ENCODE assay signal across 12 cellular contexts in genomic region chr2:101501443-101501842, GRCh38. TPM values are rescaled to one million over a fixed set of nuclear protein-coding genes. Genes with fewer than 3 reads are reported as not detected.
A peak's percentile ranks its signal among the peaks of the same experiment; 100 is the strongest.
DNase-seq lines count a peak whose midpoint lies in the region; ATAC-seq and TF ChIP-seq lines count a peak whose summit lies in the region.
"Had no signal": no experiment of that assay in that cellular context is flagged by ENCODE, and none has a peak within 500 bp of the region (broad histone marks: within the 10 kb centered on the region; RNA-seq: fewer than 3 reads in every experiment).

No MANE protein-coding gene starts in this region.

- no peak overlapping the region for H3K4me3 ChIP-seq in BLaER1 treated with 17β-estradiol and CSF1 and Interleukin-3, amounts not matched to agents 10 nM and 100 nM
- H3K4me3 ChIP-seq in effector memory CD4-positive, alpha-beta T cell (ENCODE audit: insufficient read depth, low read depth, low read length, poor library complexity, severe bottlenecking): no peak overlapping the region
- no peak overlapping the region for H3K4me3 ChIP-seq in OCI-LY7 (ENCODE audit: low read depth, low read length, poor library complexity, severe bottlenecking)

- peak overlapping the region in 9 of 11 experiments; percentile 24 to 51 (median 46); a peak in 15 of 22 replicates for H3K4me2 ChIP-seq in BLaER1 treated with 17β-estradiol and CSF1 and Interleukin-3, amounts not matched to agents 10 nM and 100 nM
- no peak overlapping the region for H3K4me2 ChIP-seq in OCI-LY7 (ENCODE audit: low read length)

- no peak overlapping the region; a peak in 1 of 22 replicates for H3K9ac ChIP-seq in BLaER1 treated with 17β-estradiol and CSF1 and Interleukin-3, amounts not matched to agents 10 nM and 100 nM

- TF ChIP-seq CTCF in OCI-LY7 (conservative IDR thresholded peaks at IDR 0.05; ENCODE audit: low read length): no peak

- no peaks in the 10 kb centered on the region for H3K36me3 ChIP-seq in BLaER1 treated with 17β-estradiol and CSF1 and Interleukin-3, amounts not matched to agents 10 nM and 100 nM
- no peaks in the 10 kb centered on the region for H3K36me3 ChIP-seq in effector memory CD4-positive, alpha-beta T cell (ENCODE audit: control insufficient read depth, insufficient read depth, low read length)
- H3K36me3 ChIP-seq in OCI-LY7 (ENCODE audit: insufficient read depth, low read length): no peaks in the 10 kb centered on the region

- H3K27me3 ChIP-seq in BLaER1 treated with 17β-estradiol and CSF1 and Interleukin-3, amounts not matched to agents 10 nM and 100 nM: no peaks in the 10 kb centered on the region
- no peaks in the 10 kb centered on the region for H3K27me3 ChIP-seq in effector memory CD4-positive, alpha-beta T cell (replicated peaks; ENCODE audit: control insufficient read depth, insufficient read depth, low read length, poor library complexity, severe bottlenecking)

- no peaks in the 10 kb centered on the region for H3K9me2 ChIP-seq in OCI-LY7 (ENCODE audit: insufficient read depth, low read length)

- no TSS peak for BruUV-seq in OCI-LY7 (replicated peaks; lab: Mats Ljungman, UMichigan)

- peak; percentile 30 for DNase-seq in H4 (ENCODE audit: low spot score)
- DNase-seq in left ventricle myocardium superior: no peak
- DNase-seq in effector memory CD4-positive, alpha-beta T cell: no peak
- no peak for DNase-seq in OCI-LY7 (ENCODE audit: low spot score)
- DNase-seq in SIG-M5 (lab: John Stamatoyannopoulos, UW): no peak
- DNase-seq: activated CD4-positive, CD25-positive, alpha-beta regulatory T cell; Caco-2; natural killer cell; NCI-H187 had no signal

- intact Hi-C loops in left ventricle myocardium superior (cut with micrococcal nuclease) (no loop called here), OCI-LY7 (cut with micrococcal nuclease; ENCODE audit: unreplicated experiment) (no loop called here)

- H2AFZ ChIP-seq in OCI-LY7 (ENCODE audit: low read length): no peak overlapping the region

- ATAC-seq in SK-N-SH treated with all-trans-retinoic acid at 6 μM for 48 hours: peak; percentile 50
- ATAC-seq in left ventricle myocardium superior: peak; percentile 70
- ATAC-seq: natural killer cell had no signal

- no peaks in the 10 kb centered on the region for H3K79me2 ChIP-seq in OCI-LY7 (ENCODE audit: insufficient read depth, low read depth, low read length)

- 0 out of 22 replicates have a peak overlapping the region, but pooled peaks of 1 of the 11 experiments have one; percentile 1 for H3K27ac ChIP-seq in BLaER1 treated with 17β-estradiol and CSF1 and Interleukin-3, amounts not matched to agents 10 nM and 100 nM
- no peak overlapping the region for H3K27ac ChIP-seq in effector memory CD4-positive, alpha-beta T cell (ENCODE audit: insufficient read depth, low read length, poor library complexity, severe bottlenecking)
- H3K27ac ChIP-seq in OCI-LY7 (ENCODE audit: low read depth, low read length, poor library complexity, severe bottlenecking): no peak overlapping the region
- H3K27ac ChIP-seq: RWPE1 had no signal

- CTCF ChIA-PET in OCI-LY7 (lab: Charles Lee; ENCODE audit: unreplicated experiment): no interaction called here

- POLR2A ChIA-PET in OCI-LY7 (lab: Charles Lee): no interaction called here

- no peaks in the 10 kb centered on the region for H4K20me1 ChIP-seq in BLaER1 treated with 17β-estradiol and CSF1 and Interleukin-3, amounts not matched to agents 10 nM and 100 nM
- H4K20me1 ChIP-seq in OCI-LY7 (ENCODE audit: insufficient read depth, low read length): no peaks in the 10 kb centered on the region

- no peaks in the 10 kb centered on the region for H3K9me3 ChIP-seq in BLaER1 treated with 17β-estradiol and CSF1 and Interleukin-3, amounts not matched to agents 10 nM and 100 nM (replicated peaks in 1 of 11)
- no peaks in the 10 kb centered on the region for H3K9me3 ChIP-seq in effector memory CD4-positive, alpha-beta T cell (ENCODE audit: control insufficient read depth, low read length)
- no peaks in the 10 kb centered on the region for H3K9me3 ChIP-seq in OCI-LY7 (ENCODE audit: low read length)
- H3K9me3 ChIP-seq: Caco-2 had no signal

- H3K4me1 ChIP-seq in BLaER1 treated with 17β-estradiol and CSF1 and Interleukin-3, amounts not matched to agents 10 nM and 100 nM: peaks cover 0 to 26% (median 18%) of the 10 kb centered on the region in 10 experiments; a peak in 16 of 20 replicates
- peaks cover 5% of the 10 kb centered on the region for H3K4me1 ChIP-seq in effector memory CD4-positive, alpha-beta T cell (ENCODE audit: control insufficient read depth, insufficient read depth, low read length, poor library complexity, severe bottlenecking)
- H3K4me1 ChIP-seq in OCI-LY7 (ENCODE audit: insufficient read depth, low read length, poor library complexity, severe bottlenecking): no peaks in the 10 kb centered on the region
- H3K4me1 ChIP-seq: Caco-2 had no signal

TF ChIP-seq in SK-N-SH treated with all-trans-retinoic acid at 6 μM for 48 hours, 23 proteins besides CTCF, POLR2A, EP300 and RAD21:
- TF ChIP-seq, protein P1, sequence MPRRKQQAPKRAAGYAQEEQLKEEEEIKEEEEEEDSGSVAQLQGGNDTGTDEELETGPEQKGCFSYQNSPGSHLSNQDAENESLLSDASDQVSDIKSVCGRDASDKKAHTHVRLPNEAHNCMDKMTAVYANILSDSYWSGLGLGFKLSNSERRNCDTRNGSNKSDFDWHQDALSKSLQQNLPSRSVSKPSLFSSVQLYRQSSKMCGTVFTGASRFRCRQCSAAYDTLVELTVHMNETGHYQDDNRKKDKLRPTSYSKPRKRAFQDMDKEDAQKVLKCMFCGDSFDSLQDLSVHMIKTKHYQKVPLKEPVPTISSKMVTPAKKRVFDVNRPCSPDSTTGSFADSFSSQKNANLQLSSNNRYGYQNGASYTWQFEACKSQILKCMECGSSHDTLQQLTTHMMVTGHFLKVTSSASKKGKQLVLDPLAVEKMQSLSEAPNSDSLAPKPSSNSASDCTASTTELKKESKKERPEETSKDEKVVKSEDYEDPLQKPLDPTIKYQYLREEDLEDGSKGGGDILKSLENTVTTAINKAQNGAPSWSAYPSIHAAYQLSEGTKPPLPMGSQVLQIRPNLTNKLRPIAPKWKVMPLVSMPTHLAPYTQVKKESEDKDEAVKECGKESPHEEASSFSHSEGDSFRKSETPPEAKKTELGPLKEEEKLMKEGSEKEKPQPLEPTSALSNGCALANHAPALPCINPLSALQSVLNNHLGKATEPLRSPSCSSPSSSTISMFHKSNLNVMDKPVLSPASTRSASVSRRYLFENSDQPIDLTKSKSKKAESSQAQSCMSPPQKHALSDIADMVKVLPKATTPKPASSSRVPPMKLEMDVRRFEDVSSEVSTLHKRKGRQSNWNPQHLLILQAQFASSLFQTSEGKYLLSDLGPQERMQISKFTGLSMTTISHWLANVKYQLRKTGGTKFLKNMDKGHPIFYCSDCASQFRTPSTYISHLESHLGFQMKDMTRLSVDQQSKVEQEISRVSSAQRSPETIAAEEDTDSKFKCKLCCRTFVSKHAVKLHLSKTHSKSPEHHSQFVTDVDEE (CRISPR knock-in tag; IDR thresholded peaks at IDR 0.05): no peak
- TF ChIP-seq ZC3H10 (CRISPR knock-in tag; IDR thresholded peaks at IDR 0.05) (no peak), ARNTL (CRISPR knock-in tag; IDR thresholded peaks at IDR 0.05; ENCODE audit: borderline replicate concordance, low read depth) (no peak)
TF ChIP-seq in SK-N-SH treated with all-trans-retinoic acid at 6 μM for 48 hours: peak in this region for 0.

RNA-seq across cellular contexts. Expression of gene RFX8, which starts 26.5 kb away (rescaled TPM):
- total RNA-seq in H4 (2014; rRNA removed; shearing (Covaris generic)): 0.41 TPM in 1 of 2 replicates, not detected in the other
- total RNA-seq in left ventricle myocardium superior: not detected
- total RNA-seq in OCI-LY7 (2014; rRNA removed; shearing (Covaris generic)): not detected in 2 replicates
- total RNA-seq in OCI-LY7 (2022): not detected in 2 replicates
- total RNA-seq: Caco-2 had no signal
